Comparison of ENCODE assay signal across 23 cellular contexts in genomic region chr4:169940460-169940859, GRCh38.
DNase-seq lines count a peak whose midpoint lies in the region; ATAC-seq and TF ChIP-seq lines count a peak whose summit lies in the region.
"Had no signal": no experiment of that assay in that cellular context is flagged by ENCODE, and none has a peak within 500 bp of the region (broad histone marks: within the 10 kb centered on the region; RNA-seq: fewer than 3 reads in every experiment).

No MANE protein-coding gene starts in this region.

- H3K27ac Mint-ChIP-seq in GM23338 (peak overlapping the region; percentile 44; the same call in 1 of the 2 replicates), neural progenitor cell (no peak overlapping the region)
- H3K27ac Mint-ChIP-seq: CD8-positive, alpha-beta memory T cell; memory B cell; natural killer cell had no signal

- ATAC-seq in GM23338 (peak; percentile 74), GM21737 (IDR thresholded peaks at IDR 0.05; ENCODE audit: unreplicated experiment) (no peak)
- ATAC-seq: heart right ventricle; natural killer cell; stimulated activated naive CD8-positive, alpha-beta T cell treated with anti-CD3 and anti-CD28 coated beads, Interleukin-15, Interleukin-2, amounts not matched to agents 100 U/mL and 50 U/mL, for 24 hours had no signal

- H3F3A ChIP-seq in GM23338 (replicated peaks; ENCODE audit: low read depth) = no peaks in the 10 kb centered on the region
- no peaks in the 10 kb centered on the region for H3F3A ChIP-seq in SK-N-SH (replicated peaks; ENCODE audit: insufficient read depth)
- H3F3A ChIP-seq in neural progenitor cell (ENCODE audit: low read depth) = peaks cover 5% of the 10 kb centered on the region

- CTCF ChIA-PET in SK-N-SH (lab: Yijun Ruan, JAX) = interaction anchor here (1.7 kb wide), 1 partner anchor 131 kb away, joined by 4 read pairs; no protein-coding TSS in a partner anchor

- WGBS in SK-N-SH (ENCODE audit: low lambda C conversion rate) = 66% methylated on average over 8 of the region's 8 CpGs

- H3K36me3 Mint-ChIP-seq in GM23338 (ENCODE audit: low read depth) (peaks cover 25% of the 10 kb centered on the region), neural progenitor cell (no peaks in the 10 kb centered on the region)
- H3K36me3 Mint-ChIP-seq: CD8-positive, alpha-beta memory T cell; memory B cell; natural killer cell had no signal

- peak; percentile 25 for TF ChIP-seq RAD21 in SK-N-SH (IDR thresholded peaks at IDR 0.05; ENCODE audit: low read length)

- H4K20me1 ChIP-seq in GM23338 (replicated peaks; ENCODE audit: insufficient read depth) = no peaks in the 10 kb centered on the region
- H4K20me1 ChIP-seq in SK-N-SH (ENCODE audit: insufficient read depth) = no peaks in the 10 kb centered on the region
- H4K20me1 ChIP-seq in neural progenitor cell (ENCODE audit: low read depth) = no peaks in the 10 kb centered on the region

- no peaks in the 10 kb centered on the region for H3K36me3 ChIP-seq in GM23338 (ENCODE audit: insufficient read depth)
- no peaks in the 10 kb centered on the region for H3K36me3 ChIP-seq in SK-N-SH (replicated peaks in 1 of 2; ENCODE audit: control insufficient read depth in 1 of 2, insufficient read depth in 2 of 2, low read length in 1 of 2)
- no peaks in the 10 kb centered on the region for H3K36me3 ChIP-seq in neural progenitor cell
- no peaks in the 10 kb centered on the region for H3K36me3 ChIP-seq in Peyer's patch
- H3K36me3 ChIP-seq in MG63 = no peaks in the 10 kb centered on the region
- H3K36me3 ChIP-seq: heart right ventricle, tibial nerve had no signal

- no peak for TF ChIP-seq POLR2A in Peyer's patch (IDR thresholded peaks at IDR 0.05)

- H2AFZ ChIP-seq in GM23338 (peak overlapping the region; percentile 21; the same call in 1 of the 2 replicates), SK-N-SH (ENCODE audit: low read depth) (no peak overlapping the region), neural progenitor cell (replicated peaks) (peak overlapping the region; percentile 15)
- H2AFZ ChIP-seq: parathyroid adenoma had no signal

- H3K27ac ChIP-seq in GM23338 (ENCODE audit: low read depth) = peak overlapping the region; percentile 43; the same call in 1 of the 2 replicates
- H3K27ac ChIP-seq in SK-N-SH (ENCODE audit: low read depth in 2 of 2, low read length in 1 of 2) = no peak overlapping the region
- no peak overlapping the region for H3K27ac ChIP-seq in neural progenitor cell
- no peak overlapping the region for H3K27ac ChIP-seq in Peyer's patch
- H3K27ac ChIP-seq: heart right ventricle, HL-60, parathyroid adenoma, tibial nerve had no signal

- H3K9me2 ChIP-seq in GM23338 (ENCODE audit: insufficient read depth) = peaks cover 8% of the 10 kb centered on the region; the same call in 1 of the 2 replicates
- H3K9me2 ChIP-seq in SK-N-SH = no peaks in the 10 kb centered on the region

- TF ChIP-seq EP300 in SK-N-SH (IDR thresholded peaks at IDR 0.05; ENCODE audit: borderline replicate concordance in 1 of 2, low read depth in 1 of 2, low read length in 1 of 2) = no peak

- peak; percentile 60 for DNase-seq in GM23338 (ENCODE audit: low spot score)
- DNase-seq in SK-N-SH = peak; percentile 27
- DNase-seq in fibroblast of mammary gland (ENCODE audit: low read depth) = no peak
- DNase-seq in neural progenitor cell (ENCODE audit: low spot score) = peak; percentile 14
- no peak for DNase-seq in Peyer's patch
- no peak for DNase-seq in NCI-H146 (lab: John Stamatoyannopoulos, UW)
- no peak for DNase-seq in MG63
- DNase-seq: activated CD4-positive, alpha-beta T cell treated with anti-CD3 and anti-CD28 coated beads, Interleukin-2, amount 50 U/mL, for 4 hours; activated T-cell treated with anti-CD3 and anti-CD28 coated beads for 4 hours; amygdala; CD8-positive, alpha-beta memory T cell; effector memory CD4-positive, alpha-beta T cell; GOT3; heart right ventricle; natural killer cell; NCI-H1105; NCI-H510A; stimulated activated naive CD8-positive, alpha-beta T cell treated with anti-CD3 and anti-CD28 coated beads, Interleukin-15, Interleukin-2, amounts not matched to agents 100 U/mL and 50 U/mL, for 24 hours had no signal

- POLR2A ChIA-PET in SK-N-SH (lab: Yijun Ruan, JAX) = no interaction called here

- H3K27me3 ChIP-seq in GM23338 (ENCODE audit: insufficient read depth) (no peaks in the 10 kb centered on the region), SK-N-SH (ENCODE audit: insufficient read depth) (no peaks in the 10 kb centered on the region), neural progenitor cell (no peaks in the 10 kb centered on the region), Peyer's patch (no peaks in the 10 kb centered on the region), MG63 (no peaks in the 10 kb centered on the region)
- H3K27me3 ChIP-seq: heart right ventricle, tibial nerve had no signal

- 0 out of 2 replicates have a peak overlapping the region, but pooled peaks have one; percentile 31 for H3K4me2 ChIP-seq in GM23338
- H3K4me2 ChIP-seq in SK-N-SH = no peak overlapping the region
- H3K4me2 ChIP-seq in neural progenitor cell = no peak overlapping the region

- H3K4me1 ChIP-seq in GM23338 (ENCODE audit: insufficient read depth) (peaks cover 24% of the 10 kb centered on the region), SK-N-SH (ENCODE audit: control insufficient read depth in 1 of 2, insufficient read depth in 2 of 2, low read depth in 1 of 2, low read length in 1 of 2) (peaks cover 0 to 3% of the 10 kb centered on the region in 2 experiments; a peak in 1 of 4 replicates), neural progenitor cell (no peaks in the 10 kb centered on the region), Peyer's patch (no peaks in the 10 kb centered on the region)
- H3K4me1 ChIP-seq: heart right ventricle, parathyroid adenoma had no signal

- H3K4me3 ChIP-seq in GM23338 (no peak overlapping the region), SK-N-SH (ENCODE audit: low read depth in 2 of 2, low read length in 1 of 2) (no peak overlapping the region), fibroblast of mammary gland (ENCODE audit: control insufficient read depth, low read depth, low read length) (no peak overlapping the region), neural progenitor cell (no peak overlapping the region), Peyer's patch (no peak overlapping the region), MG63 (no peak overlapping the region)
- H3K4me3 ChIP-seq: heart right ventricle, tibial nerve had no signal

- H3K4me1 Mint-ChIP-seq in GM23338 (peaks cover 31% of the 10 kb centered on the region), neural progenitor cell (no peaks in the 10 kb centered on the region)
- H3K4me1 Mint-ChIP-seq: CD8-positive, alpha-beta memory T cell; memory B cell; natural killer cell had no signal

- peak; percentile 44 to 60 for TF ChIP-seq CTCF in GM23338 (conservative IDR thresholded peaks at IDR 0.05; ENCODE audit: low read depth in 2 of 2)
- peak; percentile 30 for TF ChIP-seq CTCF in SK-N-SH (IDR thresholded peaks at IDR 0.05)
- peak; percentile 2 for TF ChIP-seq CTCF in fibroblast of mammary gland (conservative IDR thresholded peaks at IDR 0.05; ENCODE audit: control insufficient read depth, insufficient read depth, low read depth, low read length)
- TF ChIP-seq CTCF in neural progenitor cell (IDR thresholded peaks at IDR 0.05) = peak; percentile 31
- TF ChIP-seq CTCF in Peyer's patch (IDR thresholded peaks at IDR 0.05) = no peak

- peaks cover 32% of the 10 kb centered on the region for H3K9me3 Mint-ChIP-seq in GM23338
- H3K9me3 Mint-ChIP-seq in neural progenitor cell = peaks cover 10% of the 10 kb centered on the region
- H3K9me3 Mint-ChIP-seq: memory B cell, natural killer cell had no signal

- H3K79me2 ChIP-seq in GM23338 (replicated peaks; ENCODE audit: insufficient read depth) (no peaks in the 10 kb centered on the region), SK-N-SH (ENCODE audit: insufficient read depth) (no peaks in the 10 kb centered on the region), neural progenitor cell (ENCODE audit: low read depth) (no peaks in the 10 kb centered on the region)
- H3K79me2 ChIP-seq: parathyroid adenoma had no signal

- no peak overlapping the region for H3K9ac ChIP-seq in SK-N-SH
- no peak overlapping the region for H3K9ac ChIP-seq in neural progenitor cell
- H3K9ac ChIP-seq: parathyroid adenoma had no signal

- H3K4me3 Mint-ChIP-seq in GM23338 (no peak overlapping the region), neural progenitor cell (no peak overlapping the region)
- H3K4me3 Mint-ChIP-seq: CD8-positive, alpha-beta memory T cell; memory B cell; natural killer cell had no signal

- H3K27me3 Mint-ChIP-seq in GM23338 (ENCODE audit: insufficient read depth, low read depth, poor library complexity) (peaks cover 5% of the 10 kb centered on the region), neural progenitor cell (ENCODE audit: insufficient read depth, low read depth) (peaks cover 6% of the 10 kb centered on the region)
- H3K27me3 Mint-ChIP-seq: memory B cell had no signal

- H3K9me3 ChIP-seq in SK-N-SH = no peaks in the 10 kb centered on the region
- H3K9me3 ChIP-seq in neural progenitor cell (ENCODE audit: low read depth) = no peaks in the 10 kb centered on the region
- H3K9me3 ChIP-seq in Peyer's patch = no peaks in the 10 kb centered on the region
- H3K9me3 ChIP-seq in MG63 = no peaks in the 10 kb centered on the region
- H3K9me3 ChIP-seq: heart right ventricle, tibial nerve had no signal

TF ChIP-seq in GM23338, 12 proteins besides CTCF, POLR2A, EP300 and RAD21 (continues in another document):
- TF ChIP-seq, protein P1, sequence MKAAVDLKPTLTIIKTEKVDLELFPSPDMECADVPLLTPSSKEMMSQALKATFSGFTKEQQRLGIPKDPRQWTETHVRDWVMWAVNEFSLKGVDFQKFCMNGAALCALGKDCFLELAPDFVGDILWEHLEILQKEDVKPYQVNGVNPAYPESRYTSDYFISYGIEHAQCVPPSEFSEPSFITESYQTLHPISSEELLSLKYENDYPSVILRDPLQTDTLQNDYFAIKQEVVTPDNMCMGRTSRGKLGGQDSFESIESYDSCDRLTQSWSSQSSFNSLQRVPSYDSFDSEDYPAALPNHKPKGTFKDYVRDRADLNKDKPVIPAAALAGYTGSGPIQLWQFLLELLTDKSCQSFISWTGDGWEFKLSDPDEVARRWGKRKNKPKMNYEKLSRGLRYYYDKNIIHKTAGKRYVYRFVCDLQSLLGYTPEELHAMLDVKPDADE (IDR thresholded peaks at IDR 0.05) = no peak
- TF ChIP-seq ZNF331 (CRISPR knock-in tag; IDR thresholded peaks at IDR 0.05; ENCODE audit: low read depth) = no peak
- no peak for TF ChIP-seq STAT1 (IDR thresholded peaks at IDR 0.05; ENCODE audit: unreplicated experiment)

TF ChIP-seq in SK-N-SH, 30 proteins besides CTCF, POLR2A, EP300 and RAD21 (continues in another document):
- TF ChIP-seq RXRA (IDR thresholded peaks at IDR 0.05; ENCODE audit: borderline replicate concordance, low read depth) (no peak), MXI1 (IDR thresholded peaks at IDR 0.05; ENCODE audit: low read depth, low read length) (no peak), TCF12 (IDR thresholded peaks at IDR 0.05) (no peak), MEF2A (IDR thresholded peaks at IDR 0.05; ENCODE audit: borderline replicate concordance, low read depth) (no peak)

Comparison
In these comparisons a context has a peak if more than half of its experiments do, and no peak if none do; other contexts are left out.
1. DNase-seq: peak in GM23338 (single experiment), SK-N-SH (single experiment) and neural progenitor cell (single experiment); none in fibroblast of mammary gland (single experiment), Peyer's patch (0 of 3), NCI-H146 (single experiment) and MG63 (single experiment).
2. CTCF ChIP-seq: peak in GM23338 (2 of 2), SK-N-SH (single experiment), fibroblast of mammary gland (single experiment) and neural progenitor cell (single experiment); none in Peyer's patch (0 of 6).